ENCODE assay signal across 10 cellular contexts in the genomic region with DNA sequence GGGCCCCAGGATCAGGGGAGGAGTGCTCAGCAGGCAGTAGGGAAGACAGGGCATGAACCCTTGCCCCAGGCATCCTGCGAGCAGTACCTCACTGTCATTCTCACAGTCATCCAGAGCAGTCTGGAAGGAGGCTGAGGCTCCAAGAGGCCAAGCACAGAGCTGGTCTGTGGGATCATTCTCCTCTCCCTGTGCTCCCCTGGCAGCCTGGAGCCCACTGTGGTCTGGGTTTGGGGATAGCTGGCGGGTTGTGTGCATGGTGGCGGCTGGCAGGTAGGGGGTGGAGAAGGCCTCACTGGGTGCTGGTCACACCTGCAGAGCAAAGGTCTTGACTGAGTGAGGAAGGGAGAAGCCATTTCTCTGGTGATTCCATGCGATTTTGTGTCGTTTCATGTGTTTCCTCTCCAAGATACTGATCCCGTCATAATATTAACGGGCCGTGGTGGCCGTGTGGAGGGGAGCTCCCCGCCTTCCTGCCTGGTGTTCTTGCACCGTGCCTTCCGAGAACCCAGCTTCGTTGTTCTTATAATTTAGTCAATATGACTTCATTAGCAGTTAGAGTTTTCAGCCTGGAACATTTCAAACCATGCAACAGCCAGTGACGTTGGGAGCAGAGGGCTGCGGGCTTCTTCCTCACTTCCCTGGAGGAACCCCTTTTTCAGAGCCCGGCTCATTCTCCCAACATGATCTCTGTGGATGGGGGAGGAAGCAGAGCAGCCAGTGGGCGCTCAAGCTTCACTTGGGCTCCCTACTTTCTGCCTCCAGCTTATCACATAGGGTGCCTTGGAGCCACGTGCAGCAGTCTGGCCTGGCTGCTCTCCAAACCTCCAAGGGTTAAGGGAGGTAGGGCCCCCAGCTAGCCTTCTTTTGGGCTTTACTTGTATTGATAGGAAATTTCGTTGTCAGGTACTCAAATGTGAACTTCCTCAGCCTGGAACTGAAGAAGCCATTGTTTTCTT. TPM values are rescaled to one million over a fixed set of nuclear protein-coding genes. Genes with fewer than 3 reads are reported as not detected.
DNase-seq lines count a peak whose midpoint lies in the region; ATAC-seq and TF ChIP-seq lines count a peak whose summit lies in the region.
"Had no signal": no experiment of that assay in that cellular context is flagged by ENCODE, and none has a peak within 500 bp of the region (broad histone marks: within the 10 kb centered on the region; RNA-seq: fewer than 3 reads in every experiment).

No MANE protein-coding gene starts in this region.

- intact Hi-C loops in naive thymus-derived CD4-positive, alpha-beta T cell (cut with micrococcal nuclease): no loop called here

- H3K36me3 Mint-ChIP-seq in activated naive CD8-positive, alpha-beta T cell treated with anti-CD3 and anti-CD28 coated beads, Interleukin-2, amount 50 U/mL, for 24 hours (ENCODE audit: low read depth): peaks cover 20% of the 10 kb centered on the region
- peaks cover 0 to 17% (median 3%) of the 10 kb centered on the region in 5 donors for H3K36me3 Mint-ChIP-seq in naive thymus-derived CD4-positive, alpha-beta T cell
- peaks cover 6 to 13% (median 7%) of the 10 kb centered on the region in 3 donors for H3K36me3 Mint-ChIP-seq in immature natural killer cell

- in situ Hi-C loops in GM13976 (cut with MboI; ENCODE audit: low sequenced_read_pairs, unreplicated experiment): no loop called here

- H3K4me1 Mint-ChIP-seq in activated naive CD8-positive, alpha-beta T cell treated with anti-CD3 and anti-CD28 coated beads, Interleukin-2, amount 50 U/mL, for 24 hours: peaks cover 62% of the 10 kb centered on the region
- H3K4me1 Mint-ChIP-seq in naive thymus-derived CD4-positive, alpha-beta T cell: peaks cover 23 to 49% (median 38%) of the 10 kb centered on the region in 7 donors
- H3K4me1 Mint-ChIP-seq in immature natural killer cell: peaks cover 50 to 51% of the 10 kb centered on the region in 2 donors

- no peak for ATAC-seq in activated naive CD8-positive, alpha-beta T cell treated with anti-CD3 and anti-CD28 coated beads, Interleukin-2, amount 50 U/mL, for 24 hours
- no peak for ATAC-seq in naive thymus-derived CD4-positive, alpha-beta T cell
- no peak for ATAC-seq in HG02885 (IDR thresholded peaks at IDR 0.05; ENCODE audit: poor library complexity, unreplicated experiment)

- H3K4me3 Mint-ChIP-seq in activated naive CD8-positive, alpha-beta T cell treated with anti-CD3 and anti-CD28 coated beads, Interleukin-2, amount 50 U/mL, for 24 hours: no peak overlapping the region
- peak overlapping the region in 5 of 10 donors; percentile 35 to 72 (median 51) for H3K4me3 Mint-ChIP-seq in naive thymus-derived CD4-positive, alpha-beta T cell
- H3K4me3 Mint-ChIP-seq in immature natural killer cell: peak overlapping the region in 1 of 5 donors; percentile 38

- H4K20me1 ChIP-seq in BLaER1: peaks cover 41% of the 10 kb centered on the region

- peaks cover 42% of the 10 kb centered on the region for H3K4me1 ChIP-seq in BLaER1
- H3K4me1 ChIP-seq in naive thymus-derived CD4-positive, alpha-beta T cell (ENCODE audit: control insufficient read depth in 2 of 2, insufficient read depth in 2 of 2, low read length in 2 of 2): peaks cover 12 to 14% of the 10 kb centered on the region in 2 donors

- peak overlapping the region; percentile 59 for H3K27ac Mint-ChIP-seq in activated naive CD8-positive, alpha-beta T cell treated with anti-CD3 and anti-CD28 coated beads, Interleukin-2, amount 50 U/mL, for 24 hours
- H3K27ac Mint-ChIP-seq in naive thymus-derived CD4-positive, alpha-beta T cell: peak overlapping the region; percentile 10 to 90 (median 80)
- H3K27ac Mint-ChIP-seq in immature natural killer cell: peak overlapping the region in 2 of 6 donors; percentile 55 to 56

- H3K9me3 ChIP-seq in BLaER1: peaks cover 8% of the 10 kb centered on the region; the same call in 1 of the 2 replicates
- no peaks in the 10 kb centered on the region for H3K9me3 ChIP-seq in naive thymus-derived CD4-positive, alpha-beta T cell (ENCODE audit: control insufficient read depth in 2 of 3, low read length in 3 of 3)

- no peaks in the 10 kb centered on the region for H3K9me3 Mint-ChIP-seq in activated naive CD8-positive, alpha-beta T cell treated with anti-CD3 and anti-CD28 coated beads, Interleukin-2, amount 50 U/mL, for 24 hours
- H3K9me3 Mint-ChIP-seq in naive thymus-derived CD4-positive, alpha-beta T cell: no peaks in the 10 kb centered on the region
- H3K9me3 Mint-ChIP-seq in immature natural killer cell: no peaks in the 10 kb centered on the region

- peak overlapping the region; percentile 16; the same call in 1 of the 2 replicates for H3K27ac ChIP-seq in BLaER1
- H3K27ac ChIP-seq in naive thymus-derived CD4-positive, alpha-beta T cell (ENCODE audit: low read depth, low read length): no peak overlapping the region

- peak; percentile 15 for DNase-seq in GM13976 (ENCODE audit: low spot score)
- DNase-seq in activated naive CD8-positive, alpha-beta T cell treated with anti-CD3 and anti-CD28 coated beads, Interleukin-2, amount 50 U/mL, for 24 hours: no peak
- no peak for DNase-seq in naive thymus-derived CD4-positive, alpha-beta T cell
- no peak for DNase-seq in NCI-H510A (lab: John Stamatoyannopoulos, UW)
- DNase-seq in cerebellar nuclear complex (lab: John Stamatoyannopoulos, UW): no peak
- DNase-seq in immature natural killer cell: no peak
- DNase-seq: retina had no signal

- H3K4me2 ChIP-seq in BLaER1: peak overlapping the region; percentile 3; the same call in 1 of the 2 replicates

- H3K9ac ChIP-seq in BLaER1: no peak overlapping the region

- no peaks in the 10 kb centered on the region for H3K27me3 ChIP-seq in BLaER1
- no peaks in the 10 kb centered on the region for H3K27me3 ChIP-seq in naive thymus-derived CD4-positive, alpha-beta T cell (ENCODE audit: control insufficient read depth in 2 of 2, insufficient read depth in 2 of 2, low read length in 2 of 2)

- H3K4me3 ChIP-seq in BLaER1: no peak overlapping the region
- no peak overlapping the region for H3K4me3 ChIP-seq in naive thymus-derived CD4-positive, alpha-beta T cell (ENCODE audit: low read length)

- TF ChIP-seq CTCF in GM13976 (IDR thresholded peaks at IDR 0.05; ENCODE audit: borderline replicate concordance, control extremely low read depth, extremely low read depth, insufficient read depth, missing control alignments): no peak

- H3K36me3 ChIP-seq in BLaER1: peaks cover 90% of the 10 kb centered on the region
- peaks cover 0 to 30% (median 0%) of the 10 kb centered on the region in 3 experiments for H3K36me3 ChIP-seq in naive thymus-derived CD4-positive, alpha-beta T cell (ENCODE audit: control insufficient read depth in 2 of 3, insufficient read depth in 3 of 3, low read length in 3 of 3)

- no peaks in the 10 kb centered on the region for H3K27me3 Mint-ChIP-seq in activated naive CD8-positive, alpha-beta T cell treated with anti-CD3 and anti-CD28 coated beads, Interleukin-2, amount 50 U/mL, for 24 hours
- H3K27me3 Mint-ChIP-seq in naive thymus-derived CD4-positive, alpha-beta T cell: no peaks in the 10 kb centered on the region
- peaks cover 0 to 8% (median 3%) of the 10 kb centered on the region in 3 donors for H3K27me3 Mint-ChIP-seq in immature natural killer cell (ENCODE audit: low read depth in 3 of 3)

- CTCF ChIA-PET in naive thymus-derived CD4-positive, alpha-beta T cell (lab: Charles Lee): interaction anchor here (0.6 to 0.8 kb wide), 2 partner anchors 15 to 25 kb away, joined by 3 read pairs; no protein-coding TSS in a partner anchor

- POLR2A ChIA-PET in naive thymus-derived CD4-positive, alpha-beta T cell (lab: Charles Lee): no interaction called here

RNA-seq across cellular contexts. Expression of a gene that starts 20.8 kb away (rescaled TPM):
- 10 to 100 TPM; 22.5 to 43.7 (median 33.4) TPM for total RNA-seq in naive thymus-derived CD4-positive, alpha-beta T cell
- 100 to 1,000 TPM in 1 of 2 donors, 10 to 100 TPM in 1; 79.5 to 127 TPM for polyA plus RNA-seq in naive thymus-derived CD4-positive, alpha-beta T cell
- 1 to 10 TPM; 4.6 to 6.8 (median 5.3) TPM for polyA plus RNA-seq in immature natural killer cell
- total RNA-seq: epithelial cell of proximal tubule had no signal

Comparison
In these comparisons a context has a peak if more than half of its experiments do, and no peak if none do; other contexts are left out.
1. RNA of a gene that starts 20.8 kb away (polyA plus RNA-seq): 79.5 to 127 TPM in naive thymus-derived CD4-positive, alpha-beta T cell; 4.6 to 6.8 TPM in immature natural killer cell; every median in the first group is over 10 times any median in the second.